Comparison of ENCODE assay signal across 12 cellular contexts in genomic region chr13:40564342-40564997, GRCh38.
A peak's percentile ranks its signal among the peaks of the same experiment; 100 is the strongest.
DNase-seq lines count a peak whose midpoint lies in the region; ATAC-seq, FAIRE-seq and TF ChIP-seq lines count a peak whose summit lies in the region.
"Had no signal": no experiment of that assay in that cellular context is flagged by ENCODE, and none has a peak within 500 bp of the region (broad histone marks: within the 10 kb centered on the region; RNA-seq: fewer than 3 reads in every experiment).

No MANE protein-coding gene starts in this region.

- no peaks in the 10 kb centered on the region for H3K9me3 Mint-ChIP-seq in CD8-positive, alpha-beta T cell
- H3K9me3 Mint-ChIP-seq in naive B cell: no peaks in the 10 kb centered on the region
- H3K9me3 Mint-ChIP-seq: natural killer cell treated with Interleukin-12 subunit alpha and Interleukin-12 subunit beta and Interleukin-15 and Interleukin-18, amount 100 ng/mL, for 72 hours; T-helper 2 cell treated with Interferon-gamma antibody and Interleukin-4, amounts not matched to agents 5 μg/mL and 100 μg/mL, for 36 hours had no signal

- POLR2A ChIA-PET in CD8-positive, alpha-beta T cell (lab: Charles Lee): interaction anchor here (0.6 to 2.3 kb wide), 4 partner anchors 20 to 375 kb away, joined by 3 to 7 read pairs (median 4); no protein-coding TSS in a partner anchor
- POLR2A ChIA-PET in HEK293 (lab: Yijun Ruan, JAX): no interaction called here

- H3K4me1 ChIP-seq in CD8-positive, alpha-beta T cell (ENCODE audit: insufficient read depth, low read length): peaks cover 77% of the 10 kb centered on the region
- H3K4me1 ChIP-seq in HEK293 (ENCODE audit: control insufficient read depth, insufficient read depth, low read length): peaks cover 5% of the 10 kb centered on the region
- peaks cover 0 to 67% (median 43%) of the 10 kb centered on the region in 4 donors for H3K4me1 ChIP-seq in sigmoid colon

- H3K4me3 ChIP-seq in CD8-positive, alpha-beta T cell (ENCODE audit: low read depth, low read length): no peak overlapping the region
- no peak overlapping the region for H3K4me3 ChIP-seq in HEK293 (ENCODE audit: low read depth, low read length)
- no peak overlapping the region for H3K4me3 ChIP-seq in foreskin fibroblast (ENCODE audit: low read depth in 1 of 2, low read length in 2 of 2)
- no peak overlapping the region for H3K4me3 ChIP-seq in sigmoid colon
- H3K4me3 ChIP-seq: dorsolateral prefrontal cortex had no signal

- H3K36me3 ChIP-seq in CD8-positive, alpha-beta T cell (ENCODE audit: insufficient read depth, low read length): peaks cover 10% of the 10 kb centered on the region
- H3K36me3 ChIP-seq in HEK293 (ENCODE audit: control insufficient read depth in 2 of 2, insufficient read depth in 1 of 2, low read length in 2 of 2) (peaks cover 0 to 4% of the 10 kb centered on the region in 2 experiments; a peak in 1 of 3 replicates), sigmoid colon (peaks cover 0 to 12% (median under 1%) of the 10 kb centered on the region in 4 donors)

- ATAC-seq in CD8-positive, alpha-beta T cell: peak; percentile 47
- ATAC-seq in naive B cell (ENCODE audit: low read depth in 2 of 2): peak; percentile 91 to 94

- no peak for TF ChIP-seq EP300 in sigmoid colon (IDR thresholded peaks at IDR 0.05)

- intact Hi-C loops in CD8-positive, alpha-beta T cell (cut with DNase I, micrococcal nuclease): loop anchor here (2.0 to 10.0 kb wide), 3 partner anchors 16 to 177 kb away; partner anchors contain the start of gene FOXO1 (in 1 of the 2)
- intact Hi-C loops in sigmoid colon (cut with DNase I): no loop called here

- no peak for TF ChIP-seq CTCF in CD8-positive, alpha-beta T cell (IDR thresholded peaks at IDR 0.05)
- TF ChIP-seq CTCF in HEK293 (tag by site-specific recombination; IDR thresholded peaks at IDR 0.05) (no peak), foreskin fibroblast (IDR thresholded peaks at IDR 0.05; ENCODE audit: low read depth, low read length) (no peak), D721Med (IDR thresholded peaks at IDR 0.05; ENCODE audit: insufficient read depth, missing control alignments) (no peak), sigmoid colon (IDR thresholded peaks at IDR 0.05) (peak in 1 of 4 experiments; percentile 14)

- no peaks in the 10 kb centered on the region for H3K9me3 ChIP-seq in CD8-positive, alpha-beta T cell (ENCODE audit: low read length)
- H3K9me3 ChIP-seq in HEK293 (ENCODE audit: control insufficient read depth, insufficient read depth, low read depth, low read length): no peaks in the 10 kb centered on the region
- no peaks in the 10 kb centered on the region for H3K9me3 ChIP-seq in sigmoid colon

- peaks cover 15% of the 10 kb centered on the region for H3K36me3 Mint-ChIP-seq in CD8-positive, alpha-beta T cell
- peaks cover 14 to 15% of the 10 kb centered on the region in 2 donors for H3K36me3 Mint-ChIP-seq in naive B cell
- H3K36me3 Mint-ChIP-seq: natural killer cell treated with Interleukin-12 subunit alpha and Interleukin-12 subunit beta and Interleukin-15 and Interleukin-18, amount 100 ng/mL, for 72 hours had no signal

- H3K4me3 Mint-ChIP-seq in CD8-positive, alpha-beta T cell: peak overlapping the region; percentile 58
- peak overlapping the region; percentile 64 to 86 (median 80) for H3K4me3 Mint-ChIP-seq in naive B cell
- H3K4me3 Mint-ChIP-seq: natural killer cell treated with Interleukin-12 subunit alpha and Interleukin-12 subunit beta and Interleukin-15 and Interleukin-18, amount 100 ng/mL, for 72 hours; T-helper 2 cell treated with Interferon-gamma antibody and Interleukin-4, amounts not matched to agents 5 μg/mL and 100 μg/mL, for 36 hours had no signal

- WGBS in sigmoid colon, 2 donors: 59 to 79% methylated on average over 15 of the region's 15 CpGs

- no peak for DNase-seq in CD8-positive, alpha-beta T cell
- DNase-seq in caudate nucleus (lab: John Stamatoyannopoulos, UW) (no peak), naive B cell (peak; percentile 58), foreskin fibroblast (no peak), D721Med (ENCODE audit: insufficient read length, low spot score) (no peak), sigmoid colon (no peak), T-helper 9 cell (no peak)
- DNase-seq: dorsolateral prefrontal cortex, NCI-H1417 treated with DMSO at 0.1 percent for 48 hours had no signal

- H3K4me1 Mint-ChIP-seq in CD8-positive, alpha-beta T cell (ENCODE audit: low read depth): peaks cover 87% of the 10 kb centered on the region
- peaks cover 75 to 98% (median 91%) of the 10 kb centered on the region in 3 donors for H3K4me1 Mint-ChIP-seq in naive B cell

- no peaks in the 10 kb centered on the region for H3K27me3 ChIP-seq in CD8-positive, alpha-beta T cell (ENCODE audit: insufficient read depth, low read length)
- no peaks in the 10 kb centered on the region for H3K27me3 ChIP-seq in sigmoid colon
- H3K27me3 ChIP-seq: dorsolateral prefrontal cortex had no signal

- FAIRE-seq in D721Med (lab: Jason Lieb, UNC): no peak

- H3K27me3 Mint-ChIP-seq in CD8-positive, alpha-beta T cell (ENCODE audit: low read depth): no peaks in the 10 kb centered on the region
- H3K27me3 Mint-ChIP-seq in naive B cell: no peaks in the 10 kb centered on the region

- TF ChIP-seq POLR2A in sigmoid colon (IDR thresholded peaks at IDR 0.05): no peak

- peak overlapping the region; percentile 83 for H3K27ac Mint-ChIP-seq in CD8-positive, alpha-beta T cell
- peak overlapping the region; percentile 25 to 99 (median 88) for H3K27ac Mint-ChIP-seq in naive B cell
- H3K27ac Mint-ChIP-seq: T-helper 2 cell treated with Interferon-gamma antibody and Interleukin-4, amounts not matched to agents 5 μg/mL and 100 μg/mL, for 36 hours had no signal

- CTCF ChIA-PET in CD8-positive, alpha-beta T cell (lab: Charles Lee): interaction anchor here (1.0 to 1.1 kb wide), 2 partner anchors 83 to 118 kb away, joined by 3 to 5 read pairs; no protein-coding TSS in a partner anchor
- CTCF ChIA-PET in HEK293 (lab: Yijun Ruan, JAX): interaction anchor here (0.6 kb wide), 1 partner anchor 1377 kb away, joined by 5 read pairs; no protein-coding TSS in a partner anchor

- no peak overlapping the region for H3K27ac ChIP-seq in CD8-positive, alpha-beta T cell (ENCODE audit: low read depth, low read length)
- H3K27ac ChIP-seq in HEK293 (ENCODE audit: extremely low read depth, low read depth, low read length) (no peak overlapping the region), caudate nucleus (ENCODE audit: low read depth, low read length) (peak overlapping the region; percentile 40), sigmoid colon (peak overlapping the region in 2 of 4 donors; percentile 27 to 37)

TF ChIP-seq in HEK293, 187 proteins besides CTCF, POLR2A, EP300 and RAD21:
- peak; percentile 47; the same call in 1 of the 2 replicates for TF ChIP-seq ZNF341 (tag by site-specific recombination; IDR thresholded peaks at IDR 0.05; ENCODE audit: low read depth)
- TF ChIP-seq PRDM6 (tag by site-specific recombination; IDR thresholded peaks at IDR 0.05): peak; percentile 41; the same call in 1 of the 2 replicates
- no peak for TF ChIP-seq BCL11B (tag by site-specific recombination; IDR thresholded peaks at IDR 0.05; ENCODE audit: low read depth)
- TF ChIP-seq ZNF354C (tag by site-specific recombination; IDR thresholded peaks at IDR 0.05; ENCODE audit: borderline replicate concordance, low read depth): no peak
- no peak for TF ChIP-seq ZNF701 (tag by site-specific recombination; IDR thresholded peaks at IDR 0.05)
- peak; percentile 60 for TF ChIP-seq ZNF600 (tag by site-specific recombination; IDR thresholded peaks at IDR 0.05)
- no peak for TF ChIP-seq ZNF624 (tag by site-specific recombination; IDR thresholded peaks at IDR 0.05)
- TF ChIP-seq ZSCAN23 (tag by site-specific recombination; IDR thresholded peaks at IDR 0.05): no peak
- no peak for TF ChIP-seq KLF8 (tag by site-specific recombination; IDR thresholded peaks at IDR 0.05)
- TF ChIP-seq ZBTB17 (tag by site-specific recombination; IDR thresholded peaks at IDR 0.05): peak; percentile 44
- TF ChIP-seq ZNF555 (tag by site-specific recombination; conservative IDR thresholded peaks at IDR 0.05): no peak
- no peak for TF ChIP-seq IKZF3 (tag by site-specific recombination; IDR thresholded peaks at IDR 0.05)
TF ChIP-seq in HEK293: peak in this region for 4.
